Comparison of ENCODE assay signal across 15 cellular contexts in genomic region chr21:42469272-42469671, GRCh38. TPM values are rescaled to one million over a fixed set of nuclear protein-coding genes. Genes with fewer than 3 reads are reported as not detected.
DNase-seq lines count a peak whose midpoint lies in the region; ATAC-seq and TF ChIP-seq lines count a peak whose summit lies in the region.
"Had no signal": no experiment of that assay in that cellular context is flagged by ENCODE, and none has a peak within 500 bp of the region (broad histone marks: within the 10 kb centered on the region; RNA-seq: fewer than 3 reads in every experiment).

No MANE protein-coding gene starts in this region.

- H2BK12ac ChIP-seq in H9 (ENCODE audit: insufficient read length, low read depth, low read length), result no peak overlapping the region

- H2AK5ac ChIP-seq in H9 (ENCODE audit: insufficient read length, low read length), result no peak overlapping the region

- TF ChIP-seq CTCF in PC-3 (conservative IDR thresholded peaks at IDR 0.05; ENCODE audit: low read depth, low read length), result no peak
- no peak for TF ChIP-seq CTCF in smooth muscle cell (IDR thresholded peaks at IDR 0.05; ENCODE audit: borderline replicate concordance, insufficient read depth, poor library complexity, severe bottlenecking)
- TF ChIP-seq CTCF in H9 (conservative IDR thresholded peaks at IDR 0.05), result no peak
- TF ChIP-seq CTCF in ovary (IDR thresholded peaks at IDR 0.05), result no peak

- no peak overlapping the region for H3K4me3 Mint-ChIP-seq in activated CD4-positive, alpha-beta T cell treated with anti-CD3 and anti-CD28 coated beads for 36 hours
- H3K4me3 Mint-ChIP-seq in activated CD4-positive, alpha-beta T cell treated with anti-CD3 and anti-CD28 coated beads, Interleukin-2, amount 10 ng/mL, durations not matched to agents 24 days and 14 days, result no peak overlapping the region
- H3K4me3 Mint-ChIP-seq in T-helper 17 cell, result no peak overlapping the region
- no peak overlapping the region for H3K4me3 Mint-ChIP-seq in H9
- H3K4me3 Mint-ChIP-seq: CD8-positive, alpha-beta T cell had no signal

- no peak overlapping the region for H2BK20ac ChIP-seq in H9 (ENCODE audit: low read depth, low read length, poor library complexity, severe bottlenecking)

- intact Hi-C loops in activated CD4-positive, alpha-beta T cell treated with anti-CD3 and anti-CD28 coated beads for 36 hours (cut with DNase I, micrococcal nuclease), result loop anchor here in 1 of 2 experiments (5.0 kb wide), 1 partner anchor 58 kb away; no protein-coding TSS in a partner anchor
- intact Hi-C loops in activated CD4-positive, alpha-beta T cell treated with anti-CD3 and anti-CD28 coated beads, Interleukin-2, amount 10 ng/mL, durations not matched to agents 24 days and 14 days (cut with micrococcal nuclease), result loop anchor here (5.0 to 10.0 kb wide), 2 partner anchors 43 to 366 kb away; partner anchors contain the start of gene SLC37A1
- intact Hi-C loops in PC-3 (cut with micrococcal nuclease), result loop anchor here (2.0 kb wide), 1 partner anchor 48 kb away; no protein-coding TSS in a partner anchor
- intact Hi-C loops in ovary (cut with DNase I), result no loop called here

- H4K5ac ChIP-seq in H9 (ENCODE audit: insufficient read length, low read depth, low read length), result no peak overlapping the region

- H3K4me2 ChIP-seq in PC-3 (ENCODE audit: low read length), result 0 out of 2 replicates have a peak overlapping the region, but pooled peaks have one; percentile 0
- H3K4me2 ChIP-seq in smooth muscle cell, result peak overlapping the region; percentile 69
- H3K4me2 ChIP-seq in H9 (ENCODE audit: insufficient read depth, insufficient read length, low read length), result no peak overlapping the region

- H3K79me2 ChIP-seq in PC-3 (ENCODE audit: low read length) (no peaks in the 10 kb centered on the region), smooth muscle cell (ENCODE audit: low read depth) (no peaks in the 10 kb centered on the region), H9 (ENCODE audit: insufficient read depth, low read length) (no peaks in the 10 kb centered on the region)

- CTCF ChIA-PET in activated CD4-positive, alpha-beta T cell treated with anti-CD3 and anti-CD28 coated beads for 36 hours (lab: Charles Lee), result interaction anchor here (0.6 to 1.1 kb wide), 3 partner anchors 8 to 323 kb away, joined by 3 to 4 read pairs (median 3); no protein-coding TSS in a partner anchor
- CTCF ChIA-PET in PC-3 (lab: Charles Lee), result no interaction called here

- H3K36me3 Mint-ChIP-seq in activated CD4-positive, alpha-beta T cell treated with anti-CD3 and anti-CD28 coated beads for 36 hours (ENCODE audit: low read depth), result no peaks in the 10 kb centered on the region
- H3K36me3 Mint-ChIP-seq in activated CD4-positive, alpha-beta T cell treated with anti-CD3 and anti-CD28 coated beads, Interleukin-2, amount 10 ng/mL, durations not matched to agents 24 days and 14 days (ENCODE audit: low read depth), result no peaks in the 10 kb centered on the region
- peaks cover under 1% of the 10 kb centered on the region for H3K36me3 Mint-ChIP-seq in T-helper 17 cell (ENCODE audit: low read depth)
- no peaks in the 10 kb centered on the region for H3K36me3 Mint-ChIP-seq in H9 (ENCODE audit: insufficient read depth in 1 of 3, low read depth in 3 of 3)
- H3K36me3 Mint-ChIP-seq: CD8-positive, alpha-beta T cell had no signal

- H4K91ac ChIP-seq in H9 (ENCODE audit: insufficient read length, low read depth, low read length), result no peak overlapping the region

- H4K8ac ChIP-seq in H9 (replicated peaks; ENCODE audit: insufficient read length, low read depth, low read length), result no peak overlapping the region

- H4K20me1 ChIP-seq in PC-3 (ENCODE audit: low read length) (no peaks in the 10 kb centered on the region), smooth muscle cell (ENCODE audit: low read depth) (no peaks in the 10 kb centered on the region), H9 (ENCODE audit: control insufficient read depth, insufficient read depth, insufficient read length) (no peaks in the 10 kb centered on the region)

- no peak overlapping the region for H2BK120ac ChIP-seq in H9 (ENCODE audit: low read depth, low read length, poor library complexity, severe bottlenecking)

- H3K27me3 ChIP-seq in PC-3 (ENCODE audit: low read length) (no peaks in the 10 kb centered on the region), smooth muscle cell (ENCODE audit: low read depth) (no peaks in the 10 kb centered on the region), H9 (ENCODE audit: insufficient read depth, low read length) (no peaks in the 10 kb centered on the region), ovary (no peaks in the 10 kb centered on the region)
- H3K27me3 ChIP-seq: heart right ventricle had no signal

- no peaks in the 10 kb centered on the region for H3K79me1 ChIP-seq in H9 (ENCODE audit: insufficient read depth, low read depth, low read length, poor library complexity, severe bottlenecking)

- H3K36me3 ChIP-seq in PC-3 (ENCODE audit: low read depth, low read length) (no peaks in the 10 kb centered on the region), smooth muscle cell (ENCODE audit: low read depth) (no peaks in the 10 kb centered on the region), ovary (no peaks in the 10 kb centered on the region)
- H3K36me3 ChIP-seq: heart right ventricle had no signal

- peaks cover 29% of the 10 kb centered on the region for H3K4me1 ChIP-seq in PC-3 (ENCODE audit: insufficient read depth, low read length)
- peaks cover 9% of the 10 kb centered on the region for H3K4me1 ChIP-seq in smooth muscle cell (ENCODE audit: low read depth)
- H3K4me1 ChIP-seq in H9 (ENCODE audit: insufficient read depth, low read length), result peaks cover 15% of the 10 kb centered on the region; the same call in 1 of the 2 replicates
- H3K4me1 ChIP-seq in ovary (ENCODE audit: insufficient read depth), result no peaks in the 10 kb centered on the region

- H3F3A ChIP-seq in PC-3 (ENCODE audit: low read length, unreplicated experiment), result no peaks in the 10 kb centered on the region
- peaks cover 20% of the 10 kb centered on the region for H3F3A ChIP-seq in smooth muscle cell (ENCODE audit: low read depth)

- no peak for TF ChIP-seq EP300 in ovary (IDR thresholded peaks at IDR 0.05)

- no TSS peak for BruUV-seq in PC-3 (replicated peaks; lab: Mats Ljungman, UMichigan)

- H3K14ac ChIP-seq in H9 (ENCODE audit: insufficient read depth, low read length), result no peak overlapping the region

- H3K9me3 ChIP-seq in PC-3 (ENCODE audit: low read length) (no peaks in the 10 kb centered on the region), smooth muscle cell (replicated peaks; ENCODE audit: low read depth) (no peaks in the 10 kb centered on the region), T-helper 17 cell (ENCODE audit: control insufficient read depth, low read length, poor library complexity, severe bottlenecking) (no peaks in the 10 kb centered on the region), H9 (ENCODE audit: control insufficient read depth, low read depth, low read length) (no peaks in the 10 kb centered on the region), ovary (no peaks in the 10 kb centered on the region)
- H3K9me3 ChIP-seq: heart right ventricle had no signal

- TF ChIP-seq POLR2A in ovary (IDR thresholded peaks at IDR 0.05), result no peak

- H3K27me3 Mint-ChIP-seq in activated CD4-positive, alpha-beta T cell treated with anti-CD3 and anti-CD28 coated beads for 36 hours, result peaks cover 2% of the 10 kb centered on the region
- peaks cover 5% of the 10 kb centered on the region for H3K27me3 Mint-ChIP-seq in activated CD4-positive, alpha-beta T cell treated with anti-CD3 and anti-CD28 coated beads, Interleukin-2, amount 10 ng/mL, durations not matched to agents 24 days and 14 days
- H3K27me3 Mint-ChIP-seq in T-helper 17 cell (peaks cover 17% of the 10 kb centered on the region), H9 (ENCODE audit: low read depth) (peaks cover 5% of the 10 kb centered on the region)

- no peak overlapping the region for H3K56ac ChIP-seq in H9 (ENCODE audit: insufficient read length, low read depth, low read length)

- peak; percentile 16 for DNase-seq in activated CD4-positive, alpha-beta T cell treated with anti-CD3 and anti-CD28 coated beads for 36 hours
- no peak for DNase-seq in activated CD4-positive, alpha-beta T cell treated with anti-CD3 and anti-CD28 coated beads, Interleukin-2, amount 10 ng/mL, durations not matched to agents 24 days and 14 days
- DNase-seq in PC-3 (no peak), smooth muscle cell (lab: John Stamatoyannopoulos, UW; ENCODE audit: unreplicated experiment) (no peak), T-helper 17 cell (no peak), H9 (no peak), ovary (no peak)
- DNase-seq: activated CD4-positive, alpha-beta T cell treated with anti-CD3 and anti-CD28 coated beads for 1 hour; CD8-positive, alpha-beta T cell; heart right ventricle; NCI-H2107; stimulated activated CD4-positive, alpha-beta T cell treated with anti-CD3 and anti-CD28 coated beads, Interleukin-12 subunit alpha, Interleukin-12 subunit beta, amount 100 ng/mL, for 4 hours had no signal

- H3K9me2 ChIP-seq in PC-3 (replicated peaks; ENCODE audit: low read length), result no peaks in the 10 kb centered on the region

- H3K27ac ChIP-seq in PC-3 (ENCODE audit: low read length) (peak overlapping the region; percentile 83), smooth muscle cell (ENCODE audit: low read depth) (no peak overlapping the region), H9 (ENCODE audit: insufficient read length, low read depth, low read length) (no peak overlapping the region), ovary (no peak overlapping the region)
- H3K27ac ChIP-seq: 22Rv1, heart right ventricle had no signal

- ATAC-seq in activated CD4-positive, alpha-beta T cell treated with anti-CD3 and anti-CD28 coated beads for 36 hours, result peak; percentile 41
- ATAC-seq in HG02759 (IDR thresholded peaks at IDR 0.05; ENCODE audit: unreplicated experiment) (peak; percentile 44), PC-3 (no peak), T-helper 17 cell (no peak)
- ATAC-seq: CD8-positive, alpha-beta T cell; heart right ventricle; SK-N-SH treated with all-trans-retinoic acid at 6 μM for 48 hours had no signal

- H2BK5ac ChIP-seq in H9 (ENCODE audit: insufficient read length, low read length), result no peak overlapping the region

- POLR2A ChIA-PET in activated CD4-positive, alpha-beta T cell treated with anti-CD3 and anti-CD28 coated beads for 36 hours (lab: Charles Lee), result interaction anchor here (0.6 kb wide), 1 partner anchor 95 kb away, joined by 3 read pairs; no protein-coding TSS in a partner anchor
- POLR2A ChIA-PET in PC-3 (lab: Charles Lee; ENCODE audit: unreplicated experiment), result no interaction called here

- no peak overlapping the region for H3K4ac ChIP-seq in H9 (ENCODE audit: low read depth, low read length)

- no peak overlapping the region for H3K18ac ChIP-seq in H9 (ENCODE audit: insufficient read length, low read depth, low read length)

- H2BK15ac ChIP-seq in H9 (ENCODE audit: low read depth, low read length), result no peak overlapping the region

- no peak overlapping the region for H3K27ac Mint-ChIP-seq in activated CD4-positive, alpha-beta T cell treated with anti-CD3 and anti-CD28 coated beads for 36 hours
- H3K27ac Mint-ChIP-seq in activated CD4-positive, alpha-beta T cell treated with anti-CD3 and anti-CD28 coated beads, Interleukin-2, amount 10 ng/mL, durations not matched to agents 24 days and 14 days, result no peak overlapping the region
- H3K27ac Mint-ChIP-seq in T-helper 17 cell, result no peak overlapping the region
- H3K27ac Mint-ChIP-seq in H9, result no peak overlapping the region; a peak in 1 of 7 replicates
- H3K27ac Mint-ChIP-seq: CD8-positive, alpha-beta T cell had no signal

- H3T11ph ChIP-seq in H9 (ENCODE audit: low read length), result no peak overlapping the region

- H3K9ac ChIP-seq in PC-3 (ENCODE audit: low read length) (peak overlapping the region; percentile 57; the same call in 1 of the 2 replicates), smooth muscle cell (ENCODE audit: low read depth) (no peak overlapping the region), H9 (ENCODE audit: extremely low read depth, insufficient read length, low read length) (no peak overlapping the region)

- 95% methylated on average over 2 of the region's 2 CpGs for WGBS in smooth muscle cell (ENCODE audit: low lambda C conversion rate)
- WGBS in H9 (ENCODE audit: extremely low coverage, insufficient read length, low lambda C conversion rate), result no CpG with 5 or more reads among the region's 2 CpGs
- WGBS in ovary, 3 donors, result 87 to 96% (median 88%) methylated on average over 2 of the region's 2 CpGs

- no peaks in the 10 kb centered on the region for H3K23me2 ChIP-seq in H9 (ENCODE audit: insufficient read length, low read depth, low read length, poor library complexity, severe bottlenecking)

- H3K23ac ChIP-seq in H9 (ENCODE audit: insufficient read length, low read depth, low read length), result no peak overlapping the region

- no peaks in the 10 kb centered on the region for H3K9me3 Mint-ChIP-seq in activated CD4-positive, alpha-beta T cell treated with anti-CD3 and anti-CD28 coated beads for 36 hours (ENCODE audit: low read depth)
- H3K9me3 Mint-ChIP-seq in activated CD4-positive, alpha-beta T cell treated with anti-CD3 and anti-CD28 coated beads, Interleukin-2, amount 10 ng/mL, durations not matched to agents 24 days and 14 days, result no peaks in the 10 kb centered on the region
- H3K9me3 Mint-ChIP-seq in H9, result no peaks in the 10 kb centered on the region
- H3K9me3 Mint-ChIP-seq: CD8-positive, alpha-beta T cell had no signal

- H2AFZ ChIP-seq in PC-3 (ENCODE audit: low read length), result no peak overlapping the region
- no peak overlapping the region for H2AFZ ChIP-seq in smooth muscle cell (ENCODE audit: low read depth)
- H2AFZ ChIP-seq in H9 (ENCODE audit: low read length), result no peak overlapping the region

- peaks cover 20% of the 10 kb centered on the region for H3K4me1 Mint-ChIP-seq in activated CD4-positive, alpha-beta T cell treated with anti-CD3 and anti-CD28 coated beads for 36 hours
- H3K4me1 Mint-ChIP-seq in activated CD4-positive, alpha-beta T cell treated with anti-CD3 and anti-CD28 coated beads, Interleukin-2, amount 10 ng/mL, durations not matched to agents 24 days and 14 days, result peaks cover 28% of the 10 kb centered on the region
- H3K4me1 Mint-ChIP-seq in T-helper 17 cell (peaks cover 24% of the 10 kb centered on the region), H9 (peaks cover 31 to 34% of the 10 kb centered on the region in 2 experiments)

- H3K4me3 ChIP-seq in PC-3 (ENCODE audit: low read length), result no peak overlapping the region
- no peak overlapping the region for H3K4me3 ChIP-seq in smooth muscle cell
- no peak overlapping the region for H3K4me3 ChIP-seq in ovary
- H3K4me3 ChIP-seq: heart right ventricle had no signal

RNA-seq across cellular contexts. Expression of gene RSPH1, which starts 26.8 kb away (rescaled TPM):
- under 1 TPM; 0.21 to 0.34 TPM for total RNA-seq in activated CD4-positive, alpha-beta T cell treated with anti-CD3 and anti-CD28 coated beads for 36 hours
- not detected in 2 replicates for total RNA-seq in activated CD4-positive, alpha-beta T cell treated with anti-CD3 and anti-CD28 coated beads, Interleukin-2, amount 10 ng/mL, durations not matched to agents 24 days and 14 days
- total RNA-seq in PC-3 (2014; rRNA removed), result 0.51 and 0.98 TPM in 2 replicates
- 0.13 TPM in 1 of 2 replicates, not detected in the other for total RNA-seq in smooth muscle cell
- 0.16 TPM in 1 of 2 replicates, not detected in the other for polyA plus RNA-seq in smooth muscle cell
- under 1 TPM in 1 of 2 donors, not detected in 1; 0.47 TPM for total RNA-seq in T-helper 17 cell
- 0.31 TPM in 1 of 2 replicates, not detected in the other for total RNA-seq in H9 (2021)
- total RNA-seq in ovary, result 10 to 100 TPM in 1 of 7 donors, 1 to 10 TPM in 5, under 1 TPM in 1; 0.76 to 37.5 (median 2.6) TPM
- polyA plus RNA-seq in ovary, result 1 to 10 TPM; 1.1 to 2.5 TPM

RNA-seq across cellular contexts. Expression of gene SLC37A1, which starts 44.4 kb away (rescaled TPM):
- 10 to 100 TPM; 18.2 to 19.3 TPM for total RNA-seq in activated CD4-positive, alpha-beta T cell treated with anti-CD3 and anti-CD28 coated beads for 36 hours
- total RNA-seq in activated CD4-positive, alpha-beta T cell treated with anti-CD3 and anti-CD28 coated beads, Interleukin-2, amount 10 ng/mL, durations not matched to agents 24 days and 14 days, result 19.5 and 23.0 TPM in 2 replicates
- total RNA-seq in PC-3 (2014; rRNA removed) (34.2 and 38.3 TPM in 2 replicates), smooth muscle cell (18.0 and 19.4 TPM in 2 replicates), T-helper 17 cell (10 to 100 TPM; 21.0 to 24.0 TPM), H9 (2021) (34.8 and 37.7 TPM in 2 replicates), ovary (1 to 10 TPM; 5.6 to 10.0 (median 8.0) TPM)
- polyA plus RNA-seq in smooth muscle cell (14.6 and 15.0 TPM in 2 replicates), ovary (1 to 10 TPM; 5.1 to 6.0 TPM)

Comparison
In these comparisons a context has a peak if more than half of its experiments do, and no peak if none do; other contexts are left out.
1. ATAC-seq: peak in activated CD4-positive, alpha-beta T cell treated with anti-CD3 and anti-CD28 coated beads for 36 hours (single experiment) and HG02759 (single experiment); none in PC-3 (single experiment) and T-helper 17 cell (single experiment).
2. intact Hi-C loops: an anchor here in activated CD4-positive, alpha-beta T cell treated with anti-CD3 and anti-CD28 coated beads, Interleukin-2, amount 10 ng/mL, durations not matched to agents 24 days and 14 days (5.0 to 10.0 kb wide) and PC-3 (2.0 kb wide); none called in ovary.